In the genomic region with DNA sequence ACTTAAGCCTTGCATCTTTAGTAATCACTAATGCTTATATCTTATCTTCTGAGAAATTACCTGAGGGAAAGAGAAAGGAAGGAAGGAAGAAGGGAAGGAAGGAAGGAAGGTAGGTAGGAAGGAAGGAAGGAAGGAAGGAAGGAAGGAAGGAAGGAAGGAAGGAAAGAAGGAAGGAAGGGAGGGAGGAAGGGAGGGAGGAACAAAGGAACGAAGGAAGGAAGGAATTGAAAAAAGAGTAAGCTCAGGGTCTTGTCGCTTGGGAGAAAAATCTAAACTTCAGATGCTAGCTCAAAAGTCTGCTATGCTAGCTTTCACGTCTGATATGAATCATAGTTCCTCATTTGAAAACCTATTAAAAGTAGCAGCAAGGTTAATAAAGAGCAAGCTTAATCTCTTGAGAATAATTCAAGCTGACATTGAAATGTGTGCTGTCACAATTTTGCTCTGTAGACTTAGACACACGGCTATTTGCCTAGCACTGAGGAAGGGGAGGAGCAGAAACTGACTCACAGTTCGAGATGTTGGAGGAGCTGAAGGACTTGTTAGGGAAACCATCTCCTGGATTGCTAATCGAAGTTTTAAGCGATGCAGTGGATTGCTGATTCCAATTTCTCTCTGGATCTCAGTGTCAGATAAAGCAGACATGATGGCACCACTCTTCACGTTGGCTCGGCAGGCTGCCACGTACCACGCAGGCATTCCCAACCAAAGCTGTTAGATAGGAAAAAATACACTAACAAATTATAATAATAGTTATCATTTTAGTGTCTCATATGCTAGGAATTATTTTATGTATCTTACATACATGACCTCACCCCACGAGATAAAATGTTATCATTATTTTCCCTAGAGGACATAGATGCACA, we compare ENCODE assay signal across 17 cellular contexts.
A peak's percentile ranks its signal among the peaks of the same experiment; 100 is the strongest.
DNase-seq lines count a peak whose midpoint lies in the region; ATAC-seq and TF ChIP-seq lines count a peak whose summit lies in the region.
"Had no signal": no experiment of that assay in that cellular context is flagged by ENCODE, and none has a peak within 500 bp of the region (broad histone marks: within the 10 kb centered on the region; RNA-seq: fewer than 3 reads in every experiment).

No MANE protein-coding gene starts in this region.

- DNase-seq in Karpas-422 (peak; percentile 96), caudate nucleus (lab: John Stamatoyannopoulos, UW) (peak in 34 of 61 donors; percentile 1 to 86 (median 26)), retinal pigment epithelial cell (ENCODE audit: low read depth) (peak; percentile 94), H7 (no peak), esophagus muscularis mucosa (ENCODE audit: extremely low spot score) (no peak)
- DNase-seq: activated CD8-positive, alpha-beta memory T cell treated with anti-CD3 and anti-CD28 coated beads, Interleukin-2, amount 10 ng/mL, durations not matched to agents 7 days and 5 days; activated naive CD4-positive, alpha-beta T cell; DMS79; effector CD4-positive, alpha-beta T cell; foreskin fibroblast; mammary epithelial cell; natural killer cell; NCI-H1105 had no signal

- no peaks in the 10 kb centered on the region for H3K79me2 ChIP-seq in Karpas-422 (ENCODE audit: low read length)

- ATAC-seq in GM19351 (IDR thresholded peaks at IDR 0.05; ENCODE audit: unreplicated experiment) (peak; percentile 42), HG03039 (IDR thresholded peaks at IDR 0.05; ENCODE audit: unreplicated experiment) (no peak)
- ATAC-seq: activated CD8-positive, alpha-beta memory T cell treated with anti-CD3 and anti-CD28 coated beads, Interleukin-2, amount 10 ng/mL, durations not matched to agents 7 days and 5 days; natural killer cell had no signal

- H3K4me3 ChIP-seq in Karpas-422 (ENCODE audit: low read length), result peak overlapping the region; percentile 53
- H3K4me3 ChIP-seq in retinal pigment epithelial cell (ENCODE audit: low read length), result peak overlapping the region; percentile 2
- no peak overlapping the region for H3K4me3 ChIP-seq in H7 (ENCODE audit: insufficient read depth, low read depth, low read length)
- H3K4me3 ChIP-seq in esophagus muscularis mucosa, result no peak overlapping the region
- H3K4me3 ChIP-seq: suprapubic skin had no signal

- H3K27ac ChIP-seq in Karpas-422 (ENCODE audit: low read length) (peak overlapping the region; percentile 84), caudate nucleus (ENCODE audit: low read depth, low read length) (peak overlapping the region; percentile 36), esophagus muscularis mucosa (replicated peaks in 1 of 4) (no peak overlapping the region)
- H3K27ac ChIP-seq: C4-2B, suprapubic skin had no signal

- H2AFZ ChIP-seq in Karpas-422 (ENCODE audit: low read length), result 0 out of 2 replicates have a peak overlapping the region, but pooled peaks have one; percentile 53

- H3K4me1 ChIP-seq in Karpas-422 (ENCODE audit: low read length) (peaks cover 43% of the 10 kb centered on the region), esophagus muscularis mucosa (no peaks in the 10 kb centered on the region)
- H3K4me1 ChIP-seq: suprapubic skin had no signal

- no peaks in the 10 kb centered on the region for H4K20me1 ChIP-seq in Karpas-422 (ENCODE audit: insufficient read depth, low read depth, low read length)

- H3K9me3 ChIP-seq in Karpas-422 (ENCODE audit: low read length) (no peaks in the 10 kb centered on the region), esophagus muscularis mucosa (no peaks in the 10 kb centered on the region)
- H3K9me3 ChIP-seq: suprapubic skin had no signal

- peak overlapping the region; percentile 67 for H3K4me2 ChIP-seq in Karpas-422 (ENCODE audit: low read depth, low read length, poor library complexity, severe bottlenecking)

- WGBS in esophagus muscularis mucosa, result 76% methylated on average over 12 of the region's 12 CpGs

- no peak for TF ChIP-seq CTCF in retinal pigment epithelial cell (conservative IDR thresholded peaks at IDR 0.05; ENCODE audit: low read depth, low read length)
- TF ChIP-seq CTCF in esophagus muscularis mucosa (IDR thresholded peaks at IDR 0.05), result no peak

- intact Hi-C loops in esophagus muscularis mucosa (cut with DNase I), result no loop called here

- H3K27me3 ChIP-seq in Karpas-422 (ENCODE audit: low read length), result no peaks in the 10 kb centered on the region
- H3K27me3 ChIP-seq in H7 (ENCODE audit: control insufficient read depth, insufficient read depth, low read length), result no peaks in the 10 kb centered on the region
- no peaks in the 10 kb centered on the region for H3K27me3 ChIP-seq in esophagus muscularis mucosa
- H3K27me3 ChIP-seq: suprapubic skin had no signal

- no peak for TF ChIP-seq EP300 in esophagus muscularis mucosa (IDR thresholded peaks at IDR 0.05)

- H3K9me2 ChIP-seq in Karpas-422 (replicated peaks; ENCODE audit: insufficient read depth, low read length), result no peaks in the 10 kb centered on the region

- no peak for TF ChIP-seq POLR2A in esophagus muscularis mucosa (IDR thresholded peaks at IDR 0.05; ENCODE audit: low read depth)

- no peaks in the 10 kb centered on the region for H3K36me3 ChIP-seq in Karpas-422 (ENCODE audit: insufficient read depth, low read length)
- H3K36me3 ChIP-seq in H7 (replicated peaks; ENCODE audit: control insufficient read depth, insufficient read depth, low read length), result no peaks in the 10 kb centered on the region
- H3K36me3 ChIP-seq in esophagus muscularis mucosa, result no peaks in the 10 kb centered on the region
- H3K36me3 ChIP-seq: suprapubic skin had no signal

- peak overlapping the region; percentile 59 for H3K9ac ChIP-seq in Karpas-422 (ENCODE audit: low read length)

Comparison
In these comparisons a context has a peak if more than half of its experiments do, and no peak if none do; other contexts are left out.
1. DNase-seq: peak in Karpas-422 (single experiment), caudate nucleus (34 of 61) and retinal pigment epithelial cell (single experiment); none in H7 (single experiment) and esophagus muscularis mucosa (single experiment).
2. H3K27ac ChIP-seq: peak in Karpas-422 (single experiment) and caudate nucleus (single experiment); none in esophagus muscularis mucosa (0 of 4).
3. H3K4me3 ChIP-seq: peak in Karpas-422 (single experiment) and retinal pigment epithelial cell (single experiment); none in H7 (single experiment) and esophagus muscularis mucosa (0 of 4).